ENCODE assay signal across 11 cellular contexts in the genomic region with DNA sequence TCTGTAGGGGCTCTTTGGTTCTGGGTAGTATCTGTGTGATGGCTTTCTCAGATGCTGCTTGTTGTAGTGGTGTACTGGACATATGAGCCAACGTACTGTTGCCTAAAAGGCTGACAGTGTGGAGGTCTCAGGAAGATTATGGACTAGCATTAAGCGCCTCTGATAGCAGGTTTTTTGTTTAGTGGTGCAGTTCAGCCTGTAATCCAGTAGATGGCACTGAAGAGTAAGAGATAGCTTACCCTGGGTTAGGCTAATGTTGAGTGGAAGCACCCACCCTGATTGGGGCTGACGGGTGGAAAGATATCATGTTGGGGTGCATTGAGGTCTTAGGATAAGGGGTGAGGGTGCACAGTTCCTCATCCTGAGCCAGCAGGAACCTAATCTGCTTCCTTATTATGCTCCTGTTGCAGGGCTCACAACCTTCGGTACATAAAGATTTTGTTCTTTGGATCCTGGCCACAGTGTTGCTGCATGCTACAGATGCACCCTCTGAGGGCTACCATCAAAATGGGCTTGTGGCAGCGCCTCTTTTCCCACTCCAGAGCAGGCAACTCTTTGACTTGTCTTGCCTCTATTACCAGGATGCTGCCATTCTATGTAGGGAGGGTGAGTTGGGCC.
DNase-seq lines count a peak whose midpoint lies in the region; ATAC-seq and TF ChIP-seq lines count a peak whose summit lies in the region.
"Had no signal": no experiment of that assay in that cellular context is flagged by ENCODE, and none has a peak within 500 bp of the region (broad histone marks: within the 10 kb centered on the region; RNA-seq: fewer than 3 reads in every experiment).

No MANE protein-coding gene starts in this region.

- TF ChIP-seq CTCF in GM12873 (IDR thresholded peaks at IDR 0.05; ENCODE audit: insufficient read depth, low read depth, low read length, missing control alignments): peak; percentile 65
- peak; percentile 78 for TF ChIP-seq CTCF in OCI-LY7 (conservative IDR thresholded peaks at IDR 0.05; ENCODE audit: low read length)
- TF ChIP-seq CTCF in foreskin fibroblast (IDR thresholded peaks at IDR 0.05; ENCODE audit: low read depth, low read length): peak; percentile 28

- ATAC-seq in HG03457 (IDR thresholded peaks at IDR 0.05; ENCODE audit: unreplicated experiment) (no peak), GM18873 (IDR thresholded peaks at IDR 0.05; ENCODE audit: low FRiP score, unreplicated experiment) (no peak), HG03460 (IDR thresholded peaks at IDR 0.05; ENCODE audit: unreplicated experiment) (no peak)

- H3K27ac ChIP-seq in OCI-LY7 (ENCODE audit: low read depth, low read length, poor library complexity, severe bottlenecking): no peak overlapping the region
- H3K27ac ChIP-seq: hepatocyte, thyroid gland had no signal

- H2AFZ ChIP-seq in OCI-LY7 (ENCODE audit: low read length): no peak overlapping the region
- H2AFZ ChIP-seq: hepatocyte had no signal

- no peaks in the 10 kb centered on the region for H3K9me2 ChIP-seq in OCI-LY7 (ENCODE audit: insufficient read depth, low read length)

- intact Hi-C loops in OCI-LY7 (cut with micrococcal nuclease; ENCODE audit: unreplicated experiment): loop anchor here (5.0 kb wide), 1 partner anchor 84 kb away; no protein-coding TSS in a partner anchor

- DNase-seq in AML-193 (lab: John Stamatoyannopoulos, UW): peak; percentile 1 to 18
- peak; percentile 40 for DNase-seq in OCI-LY7 (ENCODE audit: low spot score)
- peak in 1 of 2 donors; percentile 6 for DNase-seq in foreskin fibroblast
- DNase-seq in stimulated activated CD4-positive, alpha-beta T cell treated with anti-CD3 and anti-CD28 coated beads, Interleukin-12 subunit alpha, Interleukin-12 subunit beta, amount 100 ng/mL, for 4 hours: no peak
- DNase-seq: activated effector memory CD4-positive, alpha-beta T cell treated with Interleukin-2 at 50 U/mL for 16 hours; thyroid gland had no signal

- CTCF ChIA-PET in OCI-LY7 (lab: Charles Lee; ENCODE audit: unreplicated experiment): interaction anchor here (0.6 kb wide), 1 partner anchor 376 kb away, joined by 3 read pairs; no protein-coding TSS in a partner anchor

- BruUV-seq in OCI-LY7 (replicated peaks; lab: Mats Ljungman, UMichigan): no TSS peak

- no peaks in the 10 kb centered on the region for H3K79me2 ChIP-seq in OCI-LY7 (ENCODE audit: insufficient read depth, low read depth, low read length)
- H3K79me2 ChIP-seq: hepatocyte had no signal

- H3K4me1 ChIP-seq in OCI-LY7 (ENCODE audit: insufficient read depth, low read length, poor library complexity, severe bottlenecking): no peaks in the 10 kb centered on the region
- H3K4me1 ChIP-seq: thyroid gland had no signal

- H4K20me1 ChIP-seq in OCI-LY7 (ENCODE audit: insufficient read depth, low read length): no peaks in the 10 kb centered on the region

- no peaks in the 10 kb centered on the region for H3K36me3 ChIP-seq in OCI-LY7 (ENCODE audit: insufficient read depth, low read length)
- H3K36me3 ChIP-seq: thyroid gland had no signal

- POLR2A ChIA-PET in OCI-LY7 (lab: Charles Lee): no interaction called here

- H3K4me3 ChIP-seq in OCI-LY7 (ENCODE audit: low read depth, low read length, poor library complexity, severe bottlenecking) (no peak overlapping the region), foreskin fibroblast (ENCODE audit: low read depth in 1 of 2, low read length in 2 of 2) (no peak overlapping the region)
- H3K4me3 ChIP-seq: hepatocyte, thyroid gland had no signal

- H3K9me3 ChIP-seq in OCI-LY7 (ENCODE audit: low read length): peaks cover 30% of the 10 kb centered on the region; the same call in 1 of the 2 replicates
- H3K9me3 ChIP-seq: thyroid gland had no signal

- no peak overlapping the region for H3K4me2 ChIP-seq in OCI-LY7 (ENCODE audit: low read length)
- H3K4me2 ChIP-seq: hepatocyte had no signal

Comparison
In these comparisons a context has a peak if more than half of its experiments do, and no peak if none do; other contexts are left out.
1. CTCF ChIP-seq: peak in every context shown above with its lines; median percentile 78 in OCI-LY7; 65 in GM12873; 28 in foreskin fibroblast.